ENCODE assay signal across 8 cellular contexts in genomic region chr9:19050637-19051591, GRCh38. TPM values are rescaled to one million over a fixed set of nuclear protein-coding genes. Genes with fewer than 3 reads are reported as not detected.
DNase-seq lines count a peak whose midpoint lies in the region; ATAC-seq and TF ChIP-seq lines count a peak whose summit lies in the region.

No MANE protein-coding gene starts in this region.

- DNase-seq in ELR (ENCODE audit: low read depth) (peak; percentile 9), NT2/D1 (ENCODE audit: low read depth, low spot score) (no peak), epithelial cell of prostate (ENCODE audit: low read depth, low spot score) (no peak), progenitor cell of endocrine pancreas (ENCODE audit: low spot score, unreplicated experiment) (no peak), NCI-H748 treated with DMSO at 0.1 percent for 48 hours (lab: John Stamatoyannopoulos, UW) (no peak), dermis blood vessel endothelial cell (no peak), HuH-7.5 (ENCODE audit: low spot score) (no peak)

- no peaks in the 10 kb centered on the region for H3K27me3 Mint-ChIP-seq in progenitor cell of endocrine pancreas

- no peak overlapping the region for H3K27ac Mint-ChIP-seq in progenitor cell of endocrine pancreas

- peaks cover 22% of the 10 kb centered on the region for H3K4me1 Mint-ChIP-seq in progenitor cell of endocrine pancreas (ENCODE audit: low read depth)

- peak overlapping the region; percentile 85 for H3K4me3 Mint-ChIP-seq in progenitor cell of endocrine pancreas (ENCODE audit: low read depth)

- H3K9ac ChIP-seq in NT2/D1 (ENCODE audit: insufficient read length, low read depth) = no peak overlapping the region

- no peaks in the 10 kb centered on the region for H3K9me3 Mint-ChIP-seq in progenitor cell of endocrine pancreas (ENCODE audit: low read depth)

- TF ChIP-seq CTCF in progenitor cell of endocrine pancreas (IDR thresholded peaks at IDR 0.05; ENCODE audit: unreplicated experiment) = no peak

- ATAC-seq in HG03442 (IDR thresholded peaks at IDR 0.05; ENCODE audit: unreplicated experiment) = no peak

- no peaks in the 10 kb centered on the region for H3K9me3 ChIP-seq in NT2/D1 (ENCODE audit: insufficient read depth, low read length)

- no peaks in the 10 kb centered on the region for H3K27me3 ChIP-seq in NT2/D1 (ENCODE audit: insufficient read depth, insufficient read length)

- peak overlapping the region; percentile 95 for H3K27ac ChIP-seq in epithelial cell of prostate

- H3K4me3 ChIP-seq in NT2/D1 (ENCODE audit: insufficient read length, low read depth) = peak overlapping the region; percentile 94

- no peaks in the 10 kb centered on the region for H3K4me1 ChIP-seq in NT2/D1 (ENCODE audit: insufficient read depth, insufficient read length)

- H3K36me3 Mint-ChIP-seq in progenitor cell of endocrine pancreas (ENCODE audit: insufficient read depth) = peaks cover 2% of the 10 kb centered on the region

- H3K36me3 ChIP-seq in NT2/D1 (ENCODE audit: insufficient read depth, insufficient read length, low read length) = peaks cover 8% of the 10 kb centered on the region

RNA-seq across cellular contexts. Expression of gene RRAGA, which starts 1.7 kb away (rescaled TPM):
- total RNA-seq in progenitor cell of endocrine pancreas = 52.6 and 53.3 TPM in 2 replicates
- total RNA-seq in dermis blood vessel endothelial cell = 34.6 and 37.8 TPM in 2 replicates

RNA-seq across cellular contexts. Expression of gene SAXO1, which starts 17.9 kb away (rescaled TPM):
- total RNA-seq in progenitor cell of endocrine pancreas (0.22 TPM in 1 of 2 replicates, not detected in the other), dermis blood vessel endothelial cell (not detected in 2 replicates)

RNA-seq across cellular contexts. Expression of gene HAUS6, which starts 51.8 kb away (rescaled TPM):
- 17.4 and 17.6 TPM in 2 replicates for total RNA-seq in progenitor cell of endocrine pancreas
- total RNA-seq in dermis blood vessel endothelial cell = 18.4 and 23.8 TPM in 2 replicates
